Comparison of ENCODE assay signal across 16 cellular contexts in the genomic region with DNA sequence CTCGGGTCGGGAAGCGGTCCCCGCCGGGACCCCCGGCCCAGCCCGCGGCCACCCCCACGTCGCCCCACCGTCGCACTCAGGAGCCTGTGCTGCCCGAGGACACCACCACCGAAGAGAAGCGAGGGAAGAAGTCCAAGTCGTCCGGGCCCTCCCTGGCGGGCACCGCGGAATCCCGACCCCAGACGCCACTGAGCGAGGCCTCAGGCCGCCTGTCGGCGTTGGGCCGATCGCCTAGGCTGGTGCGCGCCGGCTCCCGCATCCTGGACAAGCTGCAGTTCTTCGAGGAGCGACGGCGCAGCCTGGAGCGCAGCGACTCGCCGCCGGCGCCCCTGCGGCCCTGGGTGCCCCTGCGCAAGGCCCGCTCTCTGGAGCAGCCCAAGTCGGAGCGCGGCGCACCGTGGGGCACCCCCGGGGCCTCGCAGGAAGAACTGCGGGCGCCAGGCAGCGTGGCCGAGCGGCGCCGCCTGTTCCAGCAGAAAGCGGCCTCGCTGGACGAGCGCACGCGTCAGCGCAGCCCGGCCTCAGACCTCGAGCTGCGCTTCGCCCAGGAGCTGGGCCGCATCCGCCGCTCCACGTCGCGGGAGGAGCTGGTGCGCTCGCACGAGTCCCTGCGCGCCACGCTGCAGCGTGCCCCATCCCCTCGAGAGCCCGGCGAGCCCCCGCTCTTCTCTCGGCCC. TPM values are rescaled to one million over a fixed set of nuclear protein-coding genes. Genes with fewer than 3 reads are reported as not detected.
A peak's percentile ranks its signal among the peaks of the same experiment; 100 is the strongest.
DNase-seq lines count a peak whose midpoint lies in the region; ATAC-seq and TF ChIP-seq lines count a peak whose summit lies in the region.
"Had no signal": no experiment of that assay in that cellular context is flagged by ENCODE, and none has a peak within 500 bp of the region (broad histone marks: within the 10 kb centered on the region; RNA-seq: fewer than 3 reads in every experiment).

No MANE protein-coding gene starts in this region.

- H2BK5ac ChIP-seq in trophoblast cell (ENCODE audit: low read depth, low read length, poor library complexity), result no peak overlapping the region

- peaks cover 8% of the 10 kb centered on the region for H3K79me1 ChIP-seq in trophoblast cell (ENCODE audit: low read length)

- ATAC-seq in RWPE2 (ENCODE audit: low read depth), result no peak
- no peak for ATAC-seq in upper lobe of right lung
- no peak for ATAC-seq in GM21786 (IDR thresholded peaks at IDR 0.05; ENCODE audit: unreplicated experiment)

- DNase-seq in RWPE2 (ENCODE audit: low spot score) (peak; percentile 56), esophagus squamous epithelium (lab: John Stamatoyannopoulos, UW) (no peak), trophoblast cell (peak in 1 of 2 donors; percentile 7), cerebellar cortex (ENCODE audit: low spot score) (no peak), HCEC 1CT (no peak), upper lobe of right lung (no peak)
- DNase-seq: DMS 273 treated with DMSO at 0.1 percent for 48 hours, GOT3, hippocampal formation, KG1, NCI-H1105, small intestine, WERI-Rb-1 had no signal

- no peak overlapping the region for H3K14ac ChIP-seq in trophoblast cell (ENCODE audit: low read length)

- no peak for TF ChIP-seq POLR2A in esophagus squamous epithelium (IDR thresholded peaks at IDR 0.05)

- H3K27me3 ChIP-seq in BLaER1 (peaks cover 56% of the 10 kb centered on the region), RWPE2 (ENCODE audit: insufficient read depth, poor library complexity, severe bottlenecking) (no peaks in the 10 kb centered on the region), esophagus squamous epithelium (peaks cover 0 to 96% (median 0%) of the 10 kb centered on the region in 4 donors), trophoblast cell (ENCODE audit: insufficient read depth, low read length) (peaks cover 27% of the 10 kb centered on the region), upper lobe of right lung (peaks cover 33% of the 10 kb centered on the region)

- no peaks in the 10 kb centered on the region for H3K9me3 ChIP-seq in BLaER1
- no peaks in the 10 kb centered on the region for H3K9me3 ChIP-seq in RWPE2 (ENCODE audit: severe bottlenecking)
- H3K9me3 ChIP-seq in esophagus squamous epithelium, result no peaks in the 10 kb centered on the region
- H3K9me3 ChIP-seq in trophoblast cell (ENCODE audit: insufficient read depth, low read depth, low read length), result no peaks in the 10 kb centered on the region
- no peaks in the 10 kb centered on the region for H3K9me3 ChIP-seq in upper lobe of right lung

- peaks cover 33% of the 10 kb centered on the region for H4K20me1 ChIP-seq in BLaER1

- no peak overlapping the region for H2BK120ac ChIP-seq in trophoblast cell (ENCODE audit: insufficient read depth, low read length, poor library complexity)

- intact Hi-C loops in esophagus squamous epithelium (cut with DNase I), result no loop called here
- intact Hi-C loops in upper lobe of right lung (cut with DNase I), result no loop called here

- H3K36me3 ChIP-seq in BLaER1 (peaks cover 11% of the 10 kb centered on the region; the same call in 1 of the 2 replicates), RWPE2 (ENCODE audit: low read depth) (peaks cover 7% of the 10 kb centered on the region), esophagus squamous epithelium (no peaks in the 10 kb centered on the region), trophoblast cell (ENCODE audit: control insufficient read depth in 1 of 2, insufficient read depth in 2 of 2, low read length in 2 of 2) (peaks cover 0 to 7% of the 10 kb centered on the region in 2 experiments), upper lobe of right lung (no peaks in the 10 kb centered on the region)

- no peak overlapping the region for H2AK5ac ChIP-seq in trophoblast cell (ENCODE audit: low read length)

- H3K27ac ChIP-seq in BLaER1 (no peak overlapping the region), RWPE2 (ENCODE audit: poor library complexity, severe bottlenecking) (no peak overlapping the region), esophagus squamous epithelium (peak overlapping the region; percentile 56 to 92 (median 84)), trophoblast cell (ENCODE audit: low read depth, low read length) (no peak overlapping the region), upper lobe of right lung (no peak overlapping the region)
- H3K27ac ChIP-seq: SK-N-MC, WERI-Rb-1 had no signal

- no peak overlapping the region for H3K9ac ChIP-seq in BLaER1
- no peak overlapping the region for H3K9ac ChIP-seq in trophoblast cell (ENCODE audit: low read length)

- peaks cover 46% of the 10 kb centered on the region for H3K4me1 ChIP-seq in BLaER1
- H3K4me1 ChIP-seq in RWPE2 (ENCODE audit: insufficient read depth, poor library complexity, severe bottlenecking), result peaks cover 11% of the 10 kb centered on the region
- H3K4me1 ChIP-seq in esophagus squamous epithelium, result peaks cover 0 to 39% (median under 1%) of the 10 kb centered on the region in 3 donors
- H3K4me1 ChIP-seq in trophoblast cell (ENCODE audit: control insufficient read depth in 1 of 2, insufficient read depth in 2 of 2, low read length in 2 of 2), result peaks cover 11 to 14% of the 10 kb centered on the region in 2 experiments
- H3K4me1 ChIP-seq in upper lobe of right lung, result no peaks in the 10 kb centered on the region

- H3K79me2 ChIP-seq in trophoblast cell (ENCODE audit: control insufficient read depth, insufficient read depth, low read length, poor library complexity), result no peaks in the 10 kb centered on the region

- no peak overlapping the region for H2AFZ ChIP-seq in trophoblast cell (ENCODE audit: insufficient read depth, low read length, poor library complexity)

- H3K4me2 ChIP-seq in BLaER1 (peak overlapping the region; percentile 69), trophoblast cell (ENCODE audit: low read length) (peak overlapping the region; percentile 46)

- H3K4me3 ChIP-seq in BLaER1 (peak overlapping the region; percentile 52), RWPE2 (ENCODE audit: severe bottlenecking) (no peak overlapping the region), esophagus squamous epithelium (peak overlapping the region in 2 of 4 donors; percentile 19 to 46), trophoblast cell (ENCODE audit: low read depth, low read length) (no peak overlapping the region), upper lobe of right lung (no peak overlapping the region)
- H3K4me3 ChIP-seq: SK-N-MC had no signal

- no peak overlapping the region for H2BK12ac ChIP-seq in trophoblast cell (ENCODE audit: low read length)

- H4K8ac ChIP-seq in trophoblast cell (ENCODE audit: low read depth, low read length), result no peak overlapping the region

- TF ChIP-seq CTCF in RWPE2 (IDR thresholded peaks at IDR 0.05; ENCODE audit: poor library complexity, severe bottlenecking), result no peak
- TF ChIP-seq CTCF in esophagus squamous epithelium (IDR thresholded peaks at IDR 0.05), result no peak
- no peak for TF ChIP-seq CTCF in upper lobe of right lung (IDR thresholded peaks at IDR 0.05)

- H4K12ac ChIP-seq in trophoblast cell (ENCODE audit: low read depth, low read length), result no peak overlapping the region

- no peak overlapping the region for H3K18ac ChIP-seq in trophoblast cell (ENCODE audit: low read length)

- H3K4ac ChIP-seq in trophoblast cell (ENCODE audit: low read depth, low read length), result no peak overlapping the region

- H4K91ac ChIP-seq in trophoblast cell (ENCODE audit: low read depth, low read length), result no peak overlapping the region

- no peak overlapping the region for H3K23ac ChIP-seq in trophoblast cell (ENCODE audit: low read length)

- WGBS in esophagus squamous epithelium, 2 donors, result 59% methylated on average over 14 of the region's 88 CpGs; no CpG with 5 or more reads in 1 of the 2 donors
- WGBS in trophoblast cell (ENCODE audit: extremely low coverage, insufficient coverage, insufficient read length), result no CpG with 5 or more reads among the region's 88 CpGs

RNA-seq across cellular contexts. Expression of a gene that starts 13.6 kb away (rescaled TPM):
- total RNA-seq in esophagus squamous epithelium (10 to 100 TPM in 1 of 4 donors, 1 to 10 TPM in 3; 3.8 to 29.0 (median 5.0) TPM), upper lobe of right lung (5.6 TPM)
- polyA plus RNA-seq in trophoblast cell (2013), result 28.0 and 28.6 TPM in 2 replicates

RNA-seq across cellular contexts. Expression of a gene that starts 30.1 kb away (rescaled TPM):
- total RNA-seq in esophagus squamous epithelium (1,000 to 10,000 TPM in 1 of 4 donors, 100 to 1,000 TPM in 3; 120 to 2,698 (median 303) TPM), upper lobe of right lung (59.4 TPM)
- polyA plus RNA-seq in trophoblast cell (2013), result 0.05 and 0.06 TPM in 2 replicates

RNA-seq across cellular contexts. Expression of a gene that starts 50.5 kb away (rescaled TPM):
- total RNA-seq in esophagus squamous epithelium (10 to 100 TPM; 18.1 to 31.1 (median 26.4) TPM), upper lobe of right lung (25.3 TPM)
- polyA plus RNA-seq in trophoblast cell (2013), result 55.1 and 55.5 TPM in 2 replicates

Comparison
In these comparisons a context has a peak if more than half of its experiments do, and no peak if none do; other contexts are left out.
1. H3K27ac ChIP-seq: peak in esophagus squamous epithelium (4 of 4); none in BLaER1 (single experiment), RWPE2 (single experiment), trophoblast cell (single experiment) and upper lobe of right lung (single experiment).